ENCODE assay signal across 23 cellular contexts in the genomic region with DNA sequence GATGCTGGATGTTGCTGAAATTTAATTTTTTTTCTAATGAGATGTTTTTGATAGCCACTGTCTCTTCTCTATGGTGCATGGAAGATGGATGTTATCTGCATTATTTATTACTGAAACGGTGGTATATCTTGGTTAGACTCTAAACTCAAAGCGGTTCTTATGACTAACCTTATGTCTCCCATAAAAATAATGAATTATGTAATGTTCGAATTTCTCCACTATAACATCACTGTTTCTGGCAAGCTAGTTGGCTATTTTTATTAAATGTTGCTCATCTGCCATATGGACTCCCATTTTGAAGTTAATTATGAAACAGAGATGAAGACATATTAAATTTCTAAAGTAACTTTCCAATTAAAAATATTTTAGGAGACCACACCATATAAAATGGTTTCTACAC.
A peak's percentile ranks its signal among the peaks of the same experiment; 100 is the strongest.
DNase-seq lines count a peak whose midpoint lies in the region; ATAC-seq and TF ChIP-seq lines count a peak whose summit lies in the region.
"Had no signal": no experiment of that assay in that cellular context is flagged by ENCODE, and none has a peak within 500 bp of the region (broad histone marks: within the 10 kb centered on the region; RNA-seq: fewer than 3 reads in every experiment).

No MANE protein-coding gene starts in this region.

- no peak for TF ChIP-seq EP300 in gastroesophageal sphincter (IDR thresholded peaks at IDR 0.05)

- 34 to 59% methylated on average over 3 of the region's 3 CpGs for WGBS in gastroesophageal sphincter (ENCODE audit: low coverage in 1 of 2), 2 donors

- DNase-seq in EL (peak; percentile 24), NCI-H446 (lab: John Stamatoyannopoulos, UW) (peak; percentile 14 to 47), amniotic epithelial cell (ENCODE audit: low read depth) (peak; percentile 66), GF-D8 (lab: John Stamatoyannopoulos, UW) (no peak)
- DNase-seq in activated CD4-positive, CD25-positive, alpha-beta regulatory T cell treated with anti-CD3 and anti-CD28 coated beads, Interleukin-2, amount 50 U/mL, for 72 hours: no peak
- DNase-seq in stimulated activated effector memory CD8-positive, alpha-beta T cell treated with anti-CD3 and anti-CD28 coated beads, Interleukin-12 subunit alpha, Interleukin-12 subunit beta, amount 100 ng/mL, for 72 hours (ENCODE audit: low spot score in 2 of 2): no peak
- DNase-seq: AML-193; C1 segment of cervical spinal cord; Calu3; CD8-positive, alpha-beta memory T cell; DMS153; H9; MG63; NCI-H1048; NCI-H1417 treated with DMSO at 0.1 percent for 48 hours; NCI-H187; NCI-H524; NCI-H82; SJCRH30 had no signal

- no peaks in the 10 kb centered on the region for H3K36me3 ChIP-seq in gastroesophageal sphincter
- H3K36me3 ChIP-seq: MG63, SJCRH30 had no signal

- H3K4me3 ChIP-seq in gastroesophageal sphincter: no peak overlapping the region
- H3K4me3 ChIP-seq: K562, MG63, SJCRH30 had no signal

- no peak for ATAC-seq in gastroesophageal sphincter
- no peak for ATAC-seq in stimulated activated effector memory CD8-positive, alpha-beta T cell treated with anti-CD3 and anti-CD28 coated beads, Interleukin-12 subunit alpha, Interleukin-12 subunit beta, amount 100 ng/mL, for 72 hours
- ATAC-seq: HepG2, K562 had no signal

- no peaks in the 10 kb centered on the region for H3K9me3 ChIP-seq in gastroesophageal sphincter
- H3K9me3 ChIP-seq: MG63, SJCRH30 had no signal

- H3K4me3 Mint-ChIP-seq in stimulated activated effector memory CD8-positive, alpha-beta T cell treated with anti-CD3 and anti-CD28 coated beads, Interleukin-12 subunit alpha, Interleukin-12 subunit beta, amount 100 ng/mL, for 72 hours: no peak overlapping the region
- H3K4me3 Mint-ChIP-seq: CD8-positive, alpha-beta memory T cell; H9 had no signal

- H3K9me3 Mint-ChIP-seq in stimulated activated effector memory CD8-positive, alpha-beta T cell treated with anti-CD3 and anti-CD28 coated beads, Interleukin-12 subunit alpha, Interleukin-12 subunit beta, amount 100 ng/mL, for 72 hours: peaks cover 14% of the 10 kb centered on the region
- H3K9me3 Mint-ChIP-seq: H9 had no signal

- no peak overlapping the region for H3K27ac Mint-ChIP-seq in stimulated activated effector memory CD8-positive, alpha-beta T cell treated with anti-CD3 and anti-CD28 coated beads, Interleukin-12 subunit alpha, Interleukin-12 subunit beta, amount 100 ng/mL, for 72 hours
- H3K27ac Mint-ChIP-seq: CD8-positive, alpha-beta memory T cell; H9 had no signal

- H3K27me3 ChIP-seq in gastroesophageal sphincter: no peaks in the 10 kb centered on the region
- H3K27me3 ChIP-seq: MG63, SJCRH30 had no signal

- no peaks in the 10 kb centered on the region for H3K36me3 Mint-ChIP-seq in stimulated activated effector memory CD8-positive, alpha-beta T cell treated with anti-CD3 and anti-CD28 coated beads, Interleukin-12 subunit alpha, Interleukin-12 subunit beta, amount 100 ng/mL, for 72 hours
- H3K36me3 Mint-ChIP-seq: CD8-positive, alpha-beta memory T cell had no signal

- H3K27ac ChIP-seq in gastroesophageal sphincter: no peak overlapping the region
- H3K27ac ChIP-seq: HL-60, SJCRH30 had no signal

- H3K4me1 ChIP-seq in gastroesophageal sphincter: peaks cover 0 to 6% (median 0%) of the 10 kb centered on the region in 3 donors
- H3K4me1 ChIP-seq: SJCRH30 had no signal

- H3K4me1 Mint-ChIP-seq in stimulated activated effector memory CD8-positive, alpha-beta T cell treated with anti-CD3 and anti-CD28 coated beads, Interleukin-12 subunit alpha, Interleukin-12 subunit beta, amount 100 ng/mL, for 72 hours: no peaks in the 10 kb centered on the region
- H3K4me1 Mint-ChIP-seq: CD8-positive, alpha-beta memory T cell; H9 had no signal

- TF ChIP-seq CTCF in gastroesophageal sphincter (IDR thresholded peaks at IDR 0.05): no peak

- no peak for TF ChIP-seq POLR2A in gastroesophageal sphincter (IDR thresholded peaks at IDR 0.05)

Comparison
In these comparisons a context has a peak if more than half of its experiments do, and no peak if none do; other contexts are left out.
1. DNase-seq: peak in EL (single experiment), NCI-H446 (2 of 2) and amniotic epithelial cell (single experiment); none in GF-D8 (single experiment), activated CD4-positive, CD25-positive, alpha-beta regulatory T cell treated with anti-CD3 and anti-CD28 coated beads, Interleukin-2, amount 50 U/mL, for 72 hours (single experiment) and stimulated activated effector memory CD8-positive, alpha-beta T cell treated with anti-CD3 and anti-CD28 coated beads, Interleukin-12 subunit alpha, Interleukin-12 subunit beta, amount 100 ng/mL, for 72 hours (0 of 2).